Comparison of ENCODE assay signal across 26 cellular contexts in genomic region chr3:137542049-137542448, GRCh38.
DNase-seq lines count a peak whose midpoint lies in the region; ATAC-seq, FAIRE-seq and TF ChIP-seq lines count a peak whose summit lies in the region.
"Had no signal": no experiment of that assay in that cellular context is flagged by ENCODE, and none has a peak within 500 bp of the region (broad histone marks: within the 10 kb centered on the region; RNA-seq: fewer than 3 reads in every experiment).

No MANE protein-coding gene starts in this region.

- no peak overlapping the region for H3K4me3 Mint-ChIP-seq in chondrocyte (ENCODE audit: unreplicated experiment)
- no peak overlapping the region for H3K4me3 Mint-ChIP-seq in neural progenitor cell
- H3K4me3 Mint-ChIP-seq: B cell; CD4-positive, alpha-beta T cell; CD8-positive, alpha-beta memory T cell had no signal

- H3K4me3 ChIP-seq in neural progenitor cell (no peak overlapping the region), upper lobe of right lung (no peak overlapping the region), kidney (ENCODE audit: low read length in 2 of 2) (no peak overlapping the region)
- H3K4me3 ChIP-seq: A549; BLaER1 treated with 17β-estradiol and CSF1 and Interleukin-3, amounts not matched to agents 10 nM and 100 nM; GM12878 had no signal

- peak; percentile 32 for ATAC-seq in upper lobe of right lung
- ATAC-seq in sciatic nerve: no peak
- ATAC-seq: A549, GM12878 had no signal

- H3K36me3 Mint-ChIP-seq in chondrocyte (ENCODE audit: low read depth) (peaks cover 3% of the 10 kb centered on the region), neural progenitor cell (no peaks in the 10 kb centered on the region)

- no peak overlapping the region for H3K27ac ChIP-seq in neural progenitor cell
- H3K27ac ChIP-seq in upper lobe of right lung: no peak overlapping the region
- H3K27ac ChIP-seq in kidney (ENCODE audit: low read depth in 2 of 2, low read length in 2 of 2): no peak overlapping the region
- H3K27ac ChIP-seq: 22Rv1; A549; BLaER1 treated with 17β-estradiol and CSF1 and Interleukin-3, amounts not matched to agents 10 nM and 100 nM; C4-2B had no signal

- no peaks in the 10 kb centered on the region for H3K79me2 ChIP-seq in neural progenitor cell (ENCODE audit: low read depth)

- H2AFZ ChIP-seq in neural progenitor cell (replicated peaks): no peak overlapping the region

- intact Hi-C loops in upper lobe of right lung (cut with DNase I) (no loop called here), kidney (cut with DNase I) (no loop called here), sciatic nerve (cut with DNase I) (no loop called here)

- peaks cover 7% of the 10 kb centered on the region for H3K9me3 ChIP-seq in neural progenitor cell (ENCODE audit: low read depth)
- no peaks in the 10 kb centered on the region for H3K9me3 ChIP-seq in upper lobe of right lung
- H3K9me3 ChIP-seq in kidney (ENCODE audit: control insufficient read depth in 1 of 2, low read length in 2 of 2): peaks cover 0 to 2% of the 10 kb centered on the region in 2 donors
- H3K9me3 ChIP-seq: A549 had no signal

- H3K36me3 ChIP-seq in neural progenitor cell (no peaks in the 10 kb centered on the region), upper lobe of right lung (no peaks in the 10 kb centered on the region), kidney (ENCODE audit: control insufficient read depth in 1 of 2, insufficient read depth in 2 of 2, low read length in 2 of 2) (no peaks in the 10 kb centered on the region)
- H3K36me3 ChIP-seq: BLaER1 treated with 17β-estradiol and CSF1 and Interleukin-3, amounts not matched to agents 10 nM and 100 nM had no signal

- no peaks in the 10 kb centered on the region for H3F3A ChIP-seq in neural progenitor cell (ENCODE audit: low read depth)

- H3K4me1 Mint-ChIP-seq in chondrocyte (ENCODE audit: low read depth): no peaks in the 10 kb centered on the region
- H3K4me1 Mint-ChIP-seq in neural progenitor cell: no peaks in the 10 kb centered on the region
- H3K4me1 Mint-ChIP-seq: B cell; CD8-positive, alpha-beta memory T cell had no signal

- FAIRE-seq in kidney (lab: Jason Lieb, UNC): no peak
- FAIRE-seq: A549, GM12878, GM12892, GM18507 had no signal

- H3K9me3 Mint-ChIP-seq in chondrocyte (ENCODE audit: low read depth) (peaks cover 49% of the 10 kb centered on the region), neural progenitor cell (peaks cover 25% of the 10 kb centered on the region)

- DNase-seq in activated gamma-delta T cell (lab: John Stamatoyannopoulos, UW) (peak; percentile 3), activated gamma-delta T cell treated with Interleukin-2 at 50 U/mL for 16 hours (no peak), chondrocyte (ENCODE audit: low spot score) (peak; percentile 57), neural progenitor cell (ENCODE audit: low spot score) (no peak), upper lobe of right lung (no peak), kidney (no peak), sciatic nerve (ENCODE audit: low spot score) (no peak)
- DNase-seq: AML-193; CD4-positive, alpha-beta T cell; CD8-positive, alpha-beta memory T cell; COR-L47; DMS 273 treated with DMSO at 0.1 percent for 48 hours; DMS153; DMS53; DMS79; DND-41; EL; GDM1 had no signal

- H4K20me1 ChIP-seq in neural progenitor cell (ENCODE audit: low read depth): no peaks in the 10 kb centered on the region
- H4K20me1 ChIP-seq: BLaER1 treated with 17β-estradiol and CSF1 and Interleukin-3, amounts not matched to agents 10 nM and 100 nM had no signal

- H3K27me3 ChIP-seq in neural progenitor cell: no peaks in the 10 kb centered on the region
- H3K27me3 ChIP-seq in upper lobe of right lung: no peaks in the 10 kb centered on the region
- H3K27me3 ChIP-seq: BLaER1 treated with 17β-estradiol and CSF1 and Interleukin-3, amounts not matched to agents 10 nM and 100 nM had no signal

- H3K27me3 Mint-ChIP-seq in chondrocyte (ENCODE audit: low read depth) (no peaks in the 10 kb centered on the region), neural progenitor cell (ENCODE audit: insufficient read depth, low read depth) (peaks cover 2% of the 10 kb centered on the region)
- H3K27me3 Mint-ChIP-seq: B cell; CD4-positive, alpha-beta T cell had no signal

- TF ChIP-seq CTCF in chondrocyte (IDR thresholded peaks at IDR 0.05) (no peak), neural progenitor cell (IDR thresholded peaks at IDR 0.05) (no peak), upper lobe of right lung (IDR thresholded peaks at IDR 0.05) (no peak), kidney (IDR thresholded peaks at IDR 0.05; ENCODE audit: borderline replicate concordance, extremely low read depth, insufficient read depth) (no peak)

- H3K4me2 ChIP-seq in neural progenitor cell: no peak overlapping the region
- H3K4me2 ChIP-seq: A549; BLaER1 treated with 17β-estradiol and CSF1 and Interleukin-3, amounts not matched to agents 10 nM and 100 nM had no signal

- H3K4me1 ChIP-seq in neural progenitor cell (no peaks in the 10 kb centered on the region), upper lobe of right lung (no peaks in the 10 kb centered on the region), kidney (ENCODE audit: control insufficient read depth in 1 of 2, insufficient read depth in 1 of 2, low read depth in 1 of 2, low read length in 2 of 2) (no peaks in the 10 kb centered on the region)
- H3K4me1 ChIP-seq: A549; BLaER1 treated with 17β-estradiol and CSF1 and Interleukin-3, amounts not matched to agents 10 nM and 100 nM had no signal

- H3K27ac Mint-ChIP-seq in chondrocyte (ENCODE audit: unreplicated experiment): no peak overlapping the region
- peak overlapping the region; percentile 19 for H3K27ac Mint-ChIP-seq in neural progenitor cell
- H3K27ac Mint-ChIP-seq: B cell; CD4-positive, alpha-beta T cell; CD8-positive, alpha-beta memory T cell had no signal

- H3K9ac ChIP-seq in neural progenitor cell (no peak overlapping the region), kidney (ENCODE audit: low read length in 2 of 2) (no peak overlapping the region)
- H3K9ac ChIP-seq: BLaER1 treated with 17β-estradiol and CSF1 and Interleukin-3, amounts not matched to agents 10 nM and 100 nM had no signal

Comparison
In these comparisons a context has a peak if more than half of its experiments do, and no peak if none do; other contexts are left out.
1. DNase-seq: peak in activated gamma-delta T cell (single experiment) and chondrocyte (single experiment); none in activated gamma-delta T cell treated with Interleukin-2 at 50 U/mL for 16 hours (single experiment), neural progenitor cell (single experiment), upper lobe of right lung (single experiment), kidney (single experiment) and sciatic nerve (single experiment).